In the genomic region with DNA sequence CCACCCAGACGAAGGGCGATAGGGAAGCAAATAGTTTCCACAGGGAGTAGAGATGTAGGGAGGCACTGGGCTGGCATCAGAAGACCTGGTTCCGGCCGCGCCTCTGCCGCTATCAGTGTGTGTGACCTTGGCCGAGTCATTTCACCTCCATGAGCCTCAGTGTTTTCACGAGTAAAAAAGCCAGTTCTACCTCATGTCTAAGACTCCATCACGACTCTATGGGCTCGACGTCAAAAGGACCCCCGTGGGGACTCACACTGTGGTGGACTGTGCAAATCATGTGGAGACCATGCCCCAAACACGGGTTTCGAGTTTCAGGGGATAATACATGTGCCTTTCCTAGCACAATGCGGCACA, we compare ENCODE assay signal across 8 cellular contexts. TPM values are rescaled to one million over a fixed set of nuclear protein-coding genes. Genes with fewer than 3 reads are reported as not detected.
DNase-seq lines count a peak whose midpoint lies in the region; FAIRE-seq and TF ChIP-seq lines count a peak whose summit lies in the region.

No MANE protein-coding gene starts in this region.

- no peaks in the 10 kb centered on the region for H3K9me3 ChIP-seq in HEK293 (ENCODE audit: control insufficient read depth, insufficient read depth, low read depth, low read length)
- no peaks in the 10 kb centered on the region for H3K9me3 ChIP-seq in right atrium auricular region
- no peaks in the 10 kb centered on the region for H3K9me3 ChIP-seq in small intestine (ENCODE audit: control insufficient read depth, low read depth)

- CTCF ChIA-PET in HEK293 (lab: Yijun Ruan, JAX), result no interaction called here
- CTCF ChIA-PET in activated CD4-positive, alpha-beta memory T cell treated with anti-CD3 and anti-CD28 coated beads for 36 hours (lab: Charles Lee), result no interaction called here

- peaks cover 4% of the 10 kb centered on the region; the same call in 1 of the 2 replicates for H3K4me1 ChIP-seq in HEK293 (ENCODE audit: control insufficient read depth, insufficient read depth, low read length)
- H3K4me1 ChIP-seq in right atrium auricular region, result peaks cover 0 to 41% of the 10 kb centered on the region in 2 donors
- H3K4me1 ChIP-seq in small intestine (ENCODE audit: control insufficient read depth in 2 of 2, insufficient read depth in 1 of 2, low read depth in 1 of 2, low read length in 1 of 2), result peaks cover 0 to 2% of the 10 kb centered on the region in 2 donors

- no peak for FAIRE-seq in small intestine (lab: Jason Lieb, UNC)

- H3K27me3 ChIP-seq in right atrium auricular region (no peaks in the 10 kb centered on the region), small intestine (ENCODE audit: control insufficient read depth in 2 of 2, insufficient read depth in 2 of 2, low read length in 2 of 2) (no peaks in the 10 kb centered on the region)

- no peak for TF ChIP-seq CTCF in HEK293 (tag by site-specific recombination; IDR thresholded peaks at IDR 0.05)
- TF ChIP-seq CTCF in right atrium auricular region (IDR thresholded peaks at IDR 0.05), result no peak

- peak overlapping the region; percentile 68 for H3K4me3 ChIP-seq in HEK293 (ENCODE audit: low read depth, low read length)
- peak overlapping the region; percentile 84 to 94 for H3K4me3 ChIP-seq in right atrium auricular region
- H3K4me3 ChIP-seq in small intestine (ENCODE audit: low read depth in 1 of 2, low read length in 2 of 2), result peak overlapping the region in 1 of 2 donors; percentile 85

- WGBS in small intestine, 3 donors, result 42 to 62% (median 56%) methylated on average over 15 of the region's 15 CpGs

- no peak overlapping the region for H3K27ac Mint-ChIP-seq in activated CD4-positive, alpha-beta memory T cell treated with anti-CD3 and anti-CD28 coated beads for 36 hours

- no peaks in the 10 kb centered on the region for H3K9me3 Mint-ChIP-seq in activated CD4-positive, alpha-beta memory T cell treated with anti-CD3 and anti-CD28 coated beads for 36 hours

- H3K36me3 ChIP-seq in HEK293 (ENCODE audit: control insufficient read depth in 2 of 2, insufficient read depth in 1 of 2, low read length in 2 of 2) (no peaks in the 10 kb centered on the region), right atrium auricular region (no peaks in the 10 kb centered on the region), small intestine (ENCODE audit: control insufficient read depth in 2 of 2, insufficient read depth in 2 of 2, low read length in 2 of 2) (no peaks in the 10 kb centered on the region)

- POLR2A ChIA-PET in HEK293 (lab: Yijun Ruan, JAX), result no interaction called here
- POLR2A ChIA-PET in activated CD4-positive, alpha-beta memory T cell treated with anti-CD3 and anti-CD28 coated beads for 36 hours (lab: Charles Lee), result no interaction called here

- no peak for DNase-seq in activated CD4-positive, alpha-beta memory T cell treated with anti-CD3 and anti-CD28 coated beads for 36 hours
- DNase-seq in right atrium auricular region (ENCODE audit: low spot score), result no peak
- peak; percentile 14 for DNase-seq in small intestine
- no peak for DNase-seq in NCI-H774 (lab: John Stamatoyannopoulos, UW)
- DNase-seq in NCI-H2107 treated with DMSO at 0.1 percent for 48 hours (lab: John Stamatoyannopoulos, UW; ENCODE audit: unreplicated experiment), result no peak
- no peak for DNase-seq in stimulated activated naive CD4-positive, alpha-beta T cell (lab: John Stamatoyannopoulos, UW)
- no peak for DNase-seq in UCSD-AML1 (lab: John Stamatoyannopoulos, UW; ENCODE audit: unreplicated experiment)

- peak overlapping the region; percentile 89 for H3K4me3 Mint-ChIP-seq in activated CD4-positive, alpha-beta memory T cell treated with anti-CD3 and anti-CD28 coated beads for 36 hours

- peaks cover 36% of the 10 kb centered on the region for H3K4me1 Mint-ChIP-seq in activated CD4-positive, alpha-beta memory T cell treated with anti-CD3 and anti-CD28 coated beads for 36 hours (ENCODE audit: low read depth)

- no peaks in the 10 kb centered on the region for H3K27me3 Mint-ChIP-seq in activated CD4-positive, alpha-beta memory T cell treated with anti-CD3 and anti-CD28 coated beads for 36 hours

- intact Hi-C loops in activated CD4-positive, alpha-beta memory T cell treated with anti-CD3 and anti-CD28 coated beads for 36 hours (cut with micrococcal nuclease), result loop anchor here (2.0 to 10.0 kb wide), 4 partner anchors 45 to 707 kb away; partner anchors contain the start of genes CACUL1, FAM204A and PDZD8

- no peaks in the 10 kb centered on the region for H3K36me3 Mint-ChIP-seq in activated CD4-positive, alpha-beta memory T cell treated with anti-CD3 and anti-CD28 coated beads for 36 hours

- H3K27ac ChIP-seq in HEK293 (ENCODE audit: extremely low read depth, low read depth, low read length), result peak overlapping the region; percentile 97; the same call in 1 of the 2 replicates
- peak overlapping the region; percentile 92 to 96 for H3K27ac ChIP-seq in right atrium auricular region
- H3K27ac ChIP-seq in small intestine (ENCODE audit: low read depth in 1 of 2, low read length in 1 of 2), result no peak overlapping the region

TF ChIP-seq in HEK293, 187 proteins besides CTCF, POLR2A, EP300 and RAD21:
- TF ChIP-seq ZNF335 (tag by site-specific recombination; conservative IDR thresholded peaks at IDR 0.05), result peak; percentile 35; the same call in 1 of the 2 replicates
- TF ChIP-seq ZFHX2 (tag by site-specific recombination; conservative IDR thresholded peaks at IDR 0.05), result no peak

RNA-seq across cellular contexts. Expression of gene RAB11FIP2, which starts 0.6 kb away (rescaled TPM):
- total RNA-seq in activated CD4-positive, alpha-beta memory T cell treated with anti-CD3 and anti-CD28 coated beads for 36 hours, result 1 to 10 TPM; 7.5 to 9.4 TPM
- total RNA-seq in right atrium auricular region, result 10 to 100 TPM; 13.2 to 13.4 TPM
- polyA plus RNA-seq in small intestine, result 1 to 10 TPM; 1.6 to 3.4 (median 1.9) TPM

Comparison
In these comparisons a context has a peak if more than half of its experiments do, and no peak if none do; other contexts are left out.
1. H3K27ac ChIP-seq: peak in HEK293 (single experiment) and right atrium auricular region (2 of 2); none in small intestine (0 of 2).